In genomic region chr2:29114841-29115609, GRCh38 we compare ENCODE assay signal across 8 cellular contexts. TPM values are rescaled to one million over a fixed set of nuclear protein-coding genes. Genes with fewer than 3 reads are reported as not detected.
DNase-seq lines count a peak whose midpoint lies in the region; ATAC-seq and TF ChIP-seq lines count a peak whose summit lies in the region.

CLIP4 (plus strand) TSS chr2:29115415; CDS start chr2:29121389, 5,974 bp downstream.

- peak within 1 kb of the TSS; percentile 53 for H2BK5ac ChIP-seq in mesenchymal stem cell (ENCODE audit: low read depth, low read length, poor library complexity, severe bottlenecking)

- H3K27ac ChIP-seq in KOPT-K1 (ENCODE audit: low read depth, low read length, poor library complexity, severe bottlenecking) (peak within 1 kb of the TSS; percentile 82), mesenchymal stem cell (ENCODE audit: low read length, poor library complexity, severe bottlenecking) (peak within 1 kb of the TSS; percentile 85)
- peak within 1 kb of the TSS; percentile 87 for H3K27ac ChIP-seq in effector memory CD4-positive, alpha-beta T cell (ENCODE audit: insufficient read depth, low read length, poor library complexity, severe bottlenecking)

- peak within 1 kb of the TSS; percentile 96 for H3K9ac ChIP-seq in mesenchymal stem cell (ENCODE audit: low read length)

- no peaks in the 10 kb centered on the region for H3K27me3 ChIP-seq in BE2C
- H3K27me3 ChIP-seq in effector memory CD4-positive, alpha-beta T cell (replicated peaks; ENCODE audit: control insufficient read depth, insufficient read depth, low read length, poor library complexity, severe bottlenecking), result no peaks in the 10 kb centered on the region
- no peaks in the 10 kb centered on the region for H3K27me3 ChIP-seq in mesenchymal stem cell (ENCODE audit: control insufficient read depth in 1 of 2, insufficient read depth in 1 of 2, low read length in 2 of 2)

- WGBS in mesenchymal stem cell, result 8% methylated on average over 62 of the region's 78 CpGs

- peak within 1 kb of the TSS; percentile 73 for H3K4me3 ChIP-seq in BE2C (ENCODE audit: low read depth, low read length)
- H3K4me3 ChIP-seq in effector memory CD4-positive, alpha-beta T cell (ENCODE audit: insufficient read depth, low read depth, low read length, poor library complexity, severe bottlenecking), result peak within 1 kb of the TSS; percentile 64
- peak within 1 kb of the TSS; percentile 84 to 93 for H3K4me3 ChIP-seq in mesenchymal stem cell (ENCODE audit: insufficient read depth in 1 of 2, low read depth in 1 of 2, low read length in 2 of 2)

- peak within 1 kb of the TSS in 1 of 2 experiments; percentile 16 for H3K23ac ChIP-seq in mesenchymal stem cell (ENCODE audit: low read length in 2 of 2)

- no peak for TF ChIP-seq CTCF in BE2C (IDR thresholded peaks at IDR 0.05; ENCODE audit: low read depth, low read length)

- peak within 1 kb of the TSS; percentile 66 for H2AFZ ChIP-seq in mesenchymal stem cell (ENCODE audit: low read depth, low read length)

- peak; percentile 39 for ATAC-seq in GM19452 (IDR thresholded peaks at IDR 0.05; ENCODE audit: unreplicated experiment)

- no peaks in the 10 kb centered on the region for H3K36me3 ChIP-seq in BE2C
- H3K36me3 ChIP-seq in KOPT-K1 (ENCODE audit: insufficient read depth, low read length), result no peaks in the 10 kb centered on the region
- no peaks in the 10 kb centered on the region for H3K36me3 ChIP-seq in effector memory CD4-positive, alpha-beta T cell (ENCODE audit: control insufficient read depth, insufficient read depth, low read length)
- no peaks in the 10 kb centered on the region for H3K36me3 ChIP-seq in mesenchymal stem cell (ENCODE audit: control insufficient read depth in 1 of 2, insufficient read depth in 2 of 2, low read depth in 1 of 2, low read length in 2 of 2)

- H2BK15ac ChIP-seq in mesenchymal stem cell (ENCODE audit: low read depth, poor library complexity, severe bottlenecking), result peak within 1 kb of the TSS; percentile 91

- H4K8ac ChIP-seq in mesenchymal stem cell (ENCODE audit: low read length), result peak within 1 kb of the TSS; percentile 97

- H3K4ac ChIP-seq in mesenchymal stem cell (ENCODE audit: low read depth in 1 of 2, low read length in 2 of 2), result peak within 1 kb of the TSS; percentile 85 to 94

- H3K4me2 ChIP-seq in mesenchymal stem cell (ENCODE audit: low read length, poor library complexity, severe bottlenecking), result peak within 1 kb of the TSS; percentile 79

- H3K4me1 ChIP-seq in BE2C (peaks cover 28% of the 10 kb centered on the region), mesenchymal stem cell (ENCODE audit: control insufficient read depth, insufficient read depth, low read depth, low read length) (peaks cover 14% of the 10 kb centered on the region)
- H3K4me1 ChIP-seq in effector memory CD4-positive, alpha-beta T cell (ENCODE audit: control insufficient read depth, insufficient read depth, low read length, poor library complexity, severe bottlenecking), result peaks cover 16% of the 10 kb centered on the region

- no peaks in the 10 kb centered on the region for H3K79me1 ChIP-seq in mesenchymal stem cell (replicated peaks; ENCODE audit: low read length, poor library complexity, severe bottlenecking)

- H3K9me3 ChIP-seq in BE2C, result no peaks in the 10 kb centered on the region
- no peaks in the 10 kb centered on the region for H3K9me3 ChIP-seq in KOPT-K1 (ENCODE audit: insufficient read depth, low read length, poor library complexity, severe bottlenecking)
- no peaks in the 10 kb centered on the region for H3K9me3 ChIP-seq in effector memory CD4-positive, alpha-beta T cell (ENCODE audit: control insufficient read depth, low read length)
- H3K9me3 ChIP-seq in mesenchymal stem cell (ENCODE audit: control insufficient read depth, low read length), result no peaks in the 10 kb centered on the region

- DNase-seq in BE2C (peak; percentile 45), mesenchymal stem cell (peak; percentile 63), SHP77 treated with DMSO at 0.1 percent for 48 hours (lab: John Stamatoyannopoulos, UW) (no peak)
- DNase-seq in activated CD8-positive, alpha-beta memory T cell treated with anti-CD3 and anti-CD28 coated beads for 24 hours, result peak; percentile 89
- peak; percentile 56 to 63 (median 62) for DNase-seq in effector memory CD4-positive, alpha-beta T cell
- DNase-seq in stimulated activated CD8-positive, alpha-beta memory T cell treated with anti-CD3 and anti-CD28 coated beads, Interleukin-12 subunit alpha, Interleukin-12 subunit beta, amount 100 ng/mL, for 24 hours (ENCODE audit: extremely low read depth), result peak; percentile 49

- peak within 1 kb of the TSS; percentile 82 to 94 for H3K18ac ChIP-seq in mesenchymal stem cell (ENCODE audit: low read depth in 1 of 2, low read length in 2 of 2)

- peak within 1 kb of the TSS; percentile 91 to 97 for H2BK12ac ChIP-seq in mesenchymal stem cell (ENCODE audit: low read length in 2 of 2)

- peak within 1 kb of the TSS; percentile 68 for H2AK5ac ChIP-seq in mesenchymal stem cell (ENCODE audit: low read length, severe bottlenecking)

- H4K91ac ChIP-seq in mesenchymal stem cell (ENCODE audit: low read length), result peak within 1 kb of the TSS; percentile 97

- H3K14ac ChIP-seq in mesenchymal stem cell (ENCODE audit: low read length in 2 of 2), result peak within 1 kb of the TSS; percentile 87 to 96

- H2BK120ac ChIP-seq in mesenchymal stem cell (ENCODE audit: low read depth, low read length), result peak within 1 kb of the TSS; percentile 99

RNA-seq across cellular contexts. Expression of gene CLIP4, which starts in this region (rescaled TPM):
- 13.5 TPM for polyA plus RNA-seq in BE2C (2012; ENCODE audit: insufficient read depth, insufficient read length, low read depth)
- polyA plus RNA-seq in mesenchymal stem cell (2013, experiment 1 of 2), result 15.4 TPM
- polyA plus RNA-seq in mesenchymal stem cell (2013, experiment 2 of 2), result 16.1 TPM
